Comparison of ENCODE assay signal across 8 cellular contexts in the genomic region with DNA sequence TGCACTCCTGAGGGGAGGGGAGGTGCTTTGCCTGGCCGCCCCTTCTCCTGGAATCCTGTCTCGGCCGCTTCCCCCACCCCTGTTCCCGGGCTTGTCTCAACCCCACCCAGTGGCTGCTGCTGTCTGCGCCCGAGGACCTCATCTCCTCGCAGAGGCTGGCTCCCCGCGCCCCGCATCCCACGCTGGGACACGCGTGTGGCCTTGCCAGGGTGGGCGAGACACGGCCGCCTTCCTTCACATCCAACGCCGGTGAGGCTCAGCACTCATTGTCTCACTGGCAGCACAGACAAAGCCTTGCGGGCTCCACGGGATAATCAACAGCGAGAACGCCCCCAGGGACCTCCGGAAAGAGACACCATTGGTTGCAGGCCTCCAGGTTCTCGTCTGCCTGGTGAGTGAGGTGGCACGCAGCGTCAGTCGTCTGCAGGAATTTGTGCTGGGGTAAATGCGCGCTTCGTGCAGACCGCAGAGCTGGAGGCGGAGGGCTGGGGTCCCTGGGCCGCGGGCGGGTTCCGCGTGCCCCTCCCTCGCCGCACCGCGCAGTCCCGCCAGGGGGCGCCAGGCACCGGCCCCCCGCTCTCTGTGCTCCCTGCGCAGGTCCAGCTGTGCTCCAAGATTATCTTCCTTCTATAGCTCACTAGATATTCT. TPM values are rescaled to one million over a fixed set of nuclear protein-coding genes. Genes with fewer than 3 reads are reported as not detected.
DNase-seq lines count a peak whose midpoint lies in the region; ATAC-seq, FAIRE-seq and TF ChIP-seq lines count a peak whose summit lies in the region.

No MANE protein-coding gene starts in this region.

- TF ChIP-seq POLR2A in right lobe of liver (IDR thresholded peaks at IDR 0.05): no peak

- no peak for FAIRE-seq in D721Med (lab: Jason Lieb, UNC)
- FAIRE-seq in bronchial epithelial cell (lab: Jason Lieb, UNC): no peak

- no peaks in the 10 kb centered on the region for H3K4me1 ChIP-seq in right lobe of liver

- H3K4me3 ChIP-seq in bronchial epithelial cell (ENCODE audit: low read depth, low read length) (no peak overlapping the region), right lobe of liver (no peak overlapping the region)

- DNase-seq in D721Med (ENCODE audit: insufficient read length, low spot score) (peak; percentile 68), NCI-H146 (lab: John Stamatoyannopoulos, UW) (peak; percentile 48), bronchial epithelial cell (ENCODE audit: low read depth) (no peak), right lobe of liver (no peak), NCI-H510A treated with DMSO at 0.1 percent for 48 hours (lab: John Stamatoyannopoulos, UW) (no peak), omental fat pad (ENCODE audit: low spot score) (no peak), HCEC 1CT (no peak)

- no peaks in the 10 kb centered on the region for H3K36me3 ChIP-seq in bronchial epithelial cell (ENCODE audit: control insufficient read depth, insufficient read depth, low read length)
- no peaks in the 10 kb centered on the region for H3K36me3 ChIP-seq in right lobe of liver

- H3K27me3 ChIP-seq in bronchial epithelial cell (ENCODE audit: control insufficient read depth, insufficient read depth, low read length) (peaks cover 2% of the 10 kb centered on the region), right lobe of liver (peaks cover 0 to 5% of the 10 kb centered on the region in 2 donors)

- H3K27ac ChIP-seq in right lobe of liver: no peak overlapping the region

- intact Hi-C loops in right lobe of liver (cut with DNase I): no loop called here

- TF ChIP-seq CTCF in D721Med (IDR thresholded peaks at IDR 0.05; ENCODE audit: insufficient read depth, missing control alignments) (peak; percentile 53), bronchial epithelial cell (IDR thresholded peaks at IDR 0.05; ENCODE audit: insufficient read depth, low read length, severe bottlenecking) (peak; percentile 63), right lobe of liver (IDR thresholded peaks at IDR 0.05) (peak; percentile 22 to 56 (median 44)), omental fat pad (IDR thresholded peaks at IDR 0.05) (no peak)

- ATAC-seq in right lobe of liver (peak; percentile 27 to 58 (median 38)), HG03342 (IDR thresholded peaks at IDR 0.05; ENCODE audit: unreplicated experiment) (no peak), omental fat pad (ENCODE audit: low FRiP score) (no peak)

- 8% methylated on average over 14 of the region's 46 CpGs for WGBS in right lobe of liver (ENCODE audit: insufficient coverage, low coverage, low lambda C conversion rate, missing lambda C conversion rate)

- H3K9me3 ChIP-seq in right lobe of liver: no peaks in the 10 kb centered on the region

RNA-seq across cellular contexts. Expression of a gene that starts 26.8 kb away (rescaled TPM):
- total RNA-seq in bronchial epithelial cell: not detected in 2 replicates
- total RNA-seq in right lobe of liver: under 1 TPM in 3 of 6 experiments, not detected in 3; 0.06 to 0.11 (median 0.07) TPM
- under 1 TPM in 1 of 4 donors, not detected in 3; 0.09 TPM for total RNA-seq in omental fat pad

Comparison
In these comparisons a context has a peak if more than half of its experiments do, and no peak if none do; other contexts are left out.
1. DNase-seq: peak in D721Med (single experiment) and NCI-H146 (single experiment); none in bronchial epithelial cell (single experiment), right lobe of liver (0 of 3), NCI-H510A treated with DMSO at 0.1 percent for 48 hours (single experiment), omental fat pad (single experiment) and HCEC 1CT (single experiment).
2. CTCF ChIP-seq: peak in D721Med (single experiment), bronchial epithelial cell (single experiment) and right lobe of liver (4 of 4); none in omental fat pad (0 of 3).
3. ATAC-seq: peak in right lobe of liver (4 of 4); none in HG03342 (single experiment) and omental fat pad (single experiment).